8 cellular contexts compared by ENCODE assay signal in genomic region chr10:112314822-112315474, GRCh38. TPM values are rescaled to one million over a fixed set of nuclear protein-coding genes. Genes with fewer than 3 reads are reported as not detected.
DNase-seq lines count a peak whose midpoint lies in the region; ATAC-seq and TF ChIP-seq lines count a peak whose summit lies in the region.

No MANE protein-coding gene starts in this region.

- H3K9ac ChIP-seq in PC-3 (ENCODE audit: low read length) (no peak overlapping the region), subcutaneous abdominal adipose tissue (ENCODE audit: low read length in 5 of 5) (no peak overlapping the region)

- H3K4me3 ChIP-seq in PC-3 (ENCODE audit: low read length) (no peak overlapping the region), neutrophil (ENCODE audit: low read depth in 1 of 2, low read length in 1 of 2) (no peak overlapping the region), subcutaneous abdominal adipose tissue (ENCODE audit: low read depth in 1 of 5, low read length in 5 of 5) (no peak overlapping the region)

- no peak overlapping the region for H3K4me2 ChIP-seq in PC-3 (ENCODE audit: low read length)

- no TSS peak for BruUV-seq in PC-3 (replicated peaks; lab: Mats Ljungman, UMichigan)

- intact Hi-C loops in PC-3 (cut with micrococcal nuclease) = loop anchor here (2.0 to 5.0 kb wide), 3 partner anchors 120 to 198 kb away; partner anchors contain the start of gene GPAM

- H3K9me3 ChIP-seq in PC-3 (ENCODE audit: low read length) (no peaks in the 10 kb centered on the region), neutrophil (no peaks in the 10 kb centered on the region), subcutaneous abdominal adipose tissue (ENCODE audit: control insufficient read depth in 5 of 5, low read length in 5 of 5) (no peaks in the 10 kb centered on the region)

- H3K36me3 ChIP-seq in PC-3 (ENCODE audit: low read depth, low read length) (no peaks in the 10 kb centered on the region), neutrophil (no peaks in the 10 kb centered on the region), subcutaneous abdominal adipose tissue (ENCODE audit: control insufficient read depth in 5 of 5, insufficient read depth in 5 of 5, low read length in 5 of 5) (no peaks in the 10 kb centered on the region)

- POLR2A ChIA-PET in PC-3 (lab: Charles Lee; ENCODE audit: unreplicated experiment) = no interaction called here

- H3K27me3 ChIP-seq in PC-3 (ENCODE audit: low read length) = no peaks in the 10 kb centered on the region
- peaks cover 56% of the 10 kb centered on the region for H3K27me3 ChIP-seq in neutrophil
- H3K27me3 ChIP-seq in subcutaneous abdominal adipose tissue (ENCODE audit: control insufficient read depth in 5 of 5, insufficient read depth in 4 of 5, low read length in 5 of 5) = no peaks in the 10 kb centered on the region

- no peak overlapping the region for H2AFZ ChIP-seq in PC-3 (ENCODE audit: low read length)

- H4K20me1 ChIP-seq in PC-3 (ENCODE audit: low read length) = no peaks in the 10 kb centered on the region

- peak; percentile 71 for DNase-seq in CD1c-positive myeloid dendritic cell (ENCODE audit: extremely low spot score)
- peak; percentile 55 for DNase-seq in HPDE6-E6E7 (ENCODE audit: extremely low spot score)
- DNase-seq in PC-3 = peak; percentile 76
- DNase-seq in activated T-helper 1 cell treated with Interleukin-2 at 50 U/mL for 16 hours (ENCODE audit: low read depth) = peak; percentile 46
- peak; percentile 61 for DNase-seq in fibroblast of the conjunctiva (ENCODE audit: low read depth)

- H3F3A ChIP-seq in PC-3 (ENCODE audit: low read length, unreplicated experiment) = no peaks in the 10 kb centered on the region

- no peaks in the 10 kb centered on the region for H3K9me2 ChIP-seq in PC-3 (replicated peaks; ENCODE audit: low read length)

- H3K79me2 ChIP-seq in PC-3 (ENCODE audit: low read length) = no peaks in the 10 kb centered on the region

- H3K27ac ChIP-seq in PC-3 (ENCODE audit: low read length) (no peak overlapping the region), neutrophil (no peak overlapping the region), subcutaneous abdominal adipose tissue (ENCODE audit: low read depth, low read length) (peak overlapping the region; percentile 55)

- CTCF ChIA-PET in PC-3 (lab: Charles Lee) = no interaction called here

- peak; percentile 95 for ATAC-seq in GM19351 (IDR thresholded peaks at IDR 0.05; ENCODE audit: unreplicated experiment)
- peak; percentile 95 for ATAC-seq in PC-3

- H3K4me1 ChIP-seq in PC-3 (ENCODE audit: insufficient read depth, low read length) = peaks cover 4% of the 10 kb centered on the region; the same call in 1 of the 2 replicates
- H3K4me1 ChIP-seq in neutrophil (ENCODE audit: control insufficient read depth in 1 of 2, insufficient read depth in 1 of 2, low read depth in 1 of 2, low read length in 1 of 2) = no peaks in the 10 kb centered on the region
- H3K4me1 ChIP-seq in subcutaneous abdominal adipose tissue (ENCODE audit: control insufficient read depth in 5 of 5, insufficient read depth in 5 of 5, low read length in 5 of 5) = peaks cover 0 to 11% (median 10%) of the 10 kb centered on the region in 5 donors

- TF ChIP-seq CTCF in PC-3 (conservative IDR thresholded peaks at IDR 0.05; ENCODE audit: low read depth, low read length) = peak; percentile 83
- peak; percentile 56 for TF ChIP-seq CTCF in neutrophil (IDR thresholded peaks at IDR 0.05)

RNA-seq across cellular contexts. Expression of gene TECTB, which starts 31.7 kb away (rescaled TPM):
- total RNA-seq in PC-3 (2014; rRNA removed) = not detected in 2 replicates

RNA-seq across cellular contexts. Expression of gene ACSL5, which starts 59.0 kb away (rescaled TPM):
- total RNA-seq in PC-3 (2014; rRNA removed) = 1.4 TPM in 1 of 2 replicates, not detected in the other
